In the genomic region with DNA sequence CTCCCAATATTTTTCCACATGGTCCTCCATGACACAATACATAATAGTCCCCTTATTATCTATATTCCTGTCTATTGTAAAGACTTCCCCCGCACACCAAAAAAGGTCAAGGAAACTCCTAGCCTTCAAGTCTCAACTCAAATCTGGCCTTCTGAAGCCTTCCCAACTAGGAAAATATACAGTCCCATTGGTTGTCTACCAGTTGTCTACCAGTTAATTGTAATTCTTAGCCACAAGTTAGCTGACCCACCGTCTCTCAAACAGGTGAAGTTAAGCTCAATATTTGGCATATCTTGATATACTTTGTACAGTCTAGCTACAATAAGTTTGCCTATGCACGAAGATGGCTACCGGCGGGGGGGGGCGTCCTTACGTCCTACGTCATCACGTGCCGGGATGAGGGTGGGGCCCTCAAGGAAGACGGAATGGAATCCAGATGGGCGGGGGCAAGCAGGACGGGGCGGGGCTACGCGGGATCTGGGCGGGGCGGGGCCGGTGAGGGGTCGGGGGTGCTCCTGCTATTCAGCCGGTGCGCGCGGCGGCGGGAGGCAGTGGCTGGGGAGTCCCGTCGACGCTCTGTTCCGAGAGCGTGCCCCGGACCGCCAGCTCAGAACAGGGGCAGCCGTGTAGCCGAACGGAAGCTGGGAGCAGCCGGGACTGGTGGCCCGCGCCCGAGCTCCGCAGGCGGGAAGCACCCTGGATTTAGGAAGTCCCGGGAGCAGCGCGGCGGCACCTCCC, we compare ENCODE assay signal across 8 cellular contexts. TPM values are rescaled to one million over a fixed set of nuclear protein-coding genes. Genes with fewer than 3 reads are reported as not detected.
A peak's percentile ranks its signal among the peaks of the same experiment; 100 is the strongest.
DNase-seq lines count a peak whose midpoint lies in the region; ATAC-seq, FAIRE-seq and TF ChIP-seq lines count a peak whose summit lies in the region.

AHR (plus strand) TSS at position 551 of the 738 bp plus-strand sequence. CDS start 613 bp downstream, outside the sequence.

- H3K27ac ChIP-seq in SJSA1 (peak within 1 kb of the TSS; percentile 66), neutrophil (no peak within 1 kb of the TSS), substantia nigra (ENCODE audit: low read depth, low read length, poor library complexity, severe bottlenecking) (peak within 1 kb of the TSS; percentile 89)

- DNase-seq in DMS79 (lab: John Stamatoyannopoulos, UW), result peak; percentile 81
- peak; percentile 81 for DNase-seq in KG1 (lab: John Stamatoyannopoulos, UW)
- DNase-seq in SJSA1 (ENCODE audit: low read depth in 1 of 2, low spot score in 2 of 2), result peak; percentile 79 to 93
- DNase-seq in activated naive CD4-positive, alpha-beta T cell treated with Interleukin-2 at 50 U/mL for 16 hours, result peak; percentile 93
- peak; percentile 82 to 83 for DNase-seq in frontal cortex (ENCODE audit: low spot score in 2 of 2)
- peak; percentile 37 to 95 (median 86) for DNase-seq in substantia nigra (lab: John Stamatoyannopoulos, UW)

- peak; percentile 49 for ATAC-seq in GM21619 (IDR thresholded peaks at IDR 0.05; ENCODE audit: unreplicated experiment)

- H3K27me3 ChIP-seq in SJSA1 (replicated peaks) (no peaks in the 10 kb centered on the region), neutrophil (peaks cover 51% of the 10 kb centered on the region)

- H3K9me3 ChIP-seq in SJSA1 (replicated peaks) (no peaks in the 10 kb centered on the region), neutrophil (no peaks in the 10 kb centered on the region)

- TF ChIP-seq CTCF in neutrophil (IDR thresholded peaks at IDR 0.05), result no peak

- H3K36me3 ChIP-seq in SJSA1 (peaks cover 7% of the 10 kb centered on the region), neutrophil (no peaks in the 10 kb centered on the region)

- peaks cover 19% of the 10 kb centered on the region for H3K4me1 ChIP-seq in SJSA1 (replicated peaks)
- H3K4me1 ChIP-seq in neutrophil (ENCODE audit: control insufficient read depth in 1 of 2, insufficient read depth in 1 of 2, low read depth in 1 of 2, low read length in 1 of 2), result peaks cover 8 to 36% of the 10 kb centered on the region in 2 experiments

- H3K4me3 ChIP-seq in SJSA1 (peak within 1 kb of the TSS; percentile 91), neutrophil (ENCODE audit: low read depth in 1 of 2, low read length in 1 of 2) (peak within 1 kb of the TSS; percentile 63 to 77)

- FAIRE-seq in frontal cortex (lab: Jason Lieb, UNC), result no peak

RNA-seq across cellular contexts. Expression of gene AHR, which starts in this region (rescaled TPM):
- total RNA-seq in SJSA1 (2014; rRNA removed; shearing (Covaris generic)), result 57.0 and 64.1 TPM in 2 replicates
- 13.9 TPM for total RNA-seq in frontal cortex
